ENCODE assay signal across 8 cellular contexts in the genomic region with DNA sequence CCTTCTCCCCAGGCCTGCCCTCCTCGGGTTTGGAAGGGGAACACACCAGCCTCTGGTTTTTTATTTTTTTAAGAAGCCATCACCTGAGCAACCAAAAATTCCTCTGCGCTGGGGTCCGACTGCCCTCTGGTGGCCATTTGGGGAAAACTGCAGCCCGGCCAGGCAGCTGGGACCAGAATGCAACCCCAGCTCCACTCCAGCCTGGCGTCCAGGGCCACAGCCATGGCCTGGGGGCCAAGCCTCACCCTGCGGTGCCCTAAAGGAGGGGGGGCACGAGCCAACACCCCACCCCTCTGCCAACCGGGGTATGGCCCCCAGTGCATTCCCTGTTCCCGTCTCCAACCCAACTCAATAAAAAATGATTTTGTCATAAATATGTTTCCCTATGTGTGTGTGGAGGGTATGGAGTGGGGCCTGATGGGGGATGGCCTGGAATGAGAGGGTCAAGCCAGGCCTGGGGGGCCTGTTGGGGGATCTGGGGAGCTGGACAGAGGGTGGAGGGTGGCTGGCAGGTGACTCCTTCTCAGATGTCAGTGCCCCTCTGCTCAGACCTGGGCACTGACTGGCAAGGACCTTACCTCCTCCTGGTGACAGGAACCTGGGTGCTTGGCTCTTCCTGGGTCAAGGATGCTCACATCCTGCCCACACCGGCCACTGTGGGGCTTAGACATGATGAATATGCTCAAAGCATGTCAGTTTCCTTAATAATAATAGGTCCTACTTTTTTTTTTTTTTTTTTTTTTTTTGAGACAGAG. TPM values are rescaled to one million over a fixed set of nuclear protein-coding genes. Genes with fewer than 3 reads are reported as not detected.
DNase-seq lines count a peak whose midpoint lies in the region; ATAC-seq lines count a peak whose summit lies in the region.

No MANE protein-coding gene starts in this region.

- peaks cover 0 to 1% (median 0%) of the 10 kb centered on the region in 7 donors for H3K9me3 Mint-ChIP-seq in CD4-positive, CD25-positive, alpha-beta regulatory T cell
- no peaks in the 10 kb centered on the region for H3K9me3 Mint-ChIP-seq in memory B cell

- no peaks in the 10 kb centered on the region for H3K36me3 Mint-ChIP-seq in CD4-positive, CD25-positive, alpha-beta regulatory T cell
- H3K36me3 Mint-ChIP-seq in memory B cell = no peaks in the 10 kb centered on the region

- H3K36me3 ChIP-seq in CD4-positive, CD25-positive, alpha-beta regulatory T cell (ENCODE audit: control insufficient read depth, insufficient read depth, low read length) = no peaks in the 10 kb centered on the region

- DNase-seq in CD4-positive, CD25-positive, alpha-beta regulatory T cell = peak; percentile 70 to 84 (median 77)
- peak; percentile 67 for DNase-seq in HCEC 1CT
- DNase-seq in NCI-H526 treated with DMSO at 0.1 percent for 48 hours (lab: John Stamatoyannopoulos, UW) = peak; percentile 34
- DNase-seq in activated CD4-positive, alpha-beta T cell treated with anti-CD3 and anti-CD28 coated beads, Interleukin-2, amount 50 U/mL, for 48 hours = peak; percentile 79 to 83
- DNase-seq in dermis microvascular lymphatic vessel endothelial cell (ENCODE audit: low read depth in 2 of 2) = peak; percentile 32 to 53
- peak; percentile 83 to 87 for DNase-seq in memory B cell (ENCODE audit: low spot score in 2 of 2)
- DNase-seq in stimulated activated CD8-positive, alpha-beta memory T cell treated with anti-CD3 and anti-CD28 coated beads, Interleukin-15, amount 100 ng/mL, for 48 hours (ENCODE audit: low read depth in 2 of 2) = peak; percentile 49 to 58

- ATAC-seq in CD4-positive, CD25-positive, alpha-beta regulatory T cell (ENCODE audit: low read depth in 2 of 2) = peak; percentile 26 to 29
- ATAC-seq in memory B cell (ENCODE audit: low read depth) (peak; percentile 50), GM19455 (IDR thresholded peaks at IDR 0.05; ENCODE audit: unreplicated experiment) (no peak)

- H3K4me1 ChIP-seq in CD4-positive, CD25-positive, alpha-beta regulatory T cell (ENCODE audit: control insufficient read depth, insufficient read depth, low read length, poor library complexity, severe bottlenecking) = peaks cover 25% of the 10 kb centered on the region

- no peaks in the 10 kb centered on the region for H3K9me3 ChIP-seq in CD4-positive, CD25-positive, alpha-beta regulatory T cell (ENCODE audit: control insufficient read depth in 2 of 2, low read length in 2 of 2)

- no peaks in the 10 kb centered on the region for H3K27me3 ChIP-seq in CD4-positive, CD25-positive, alpha-beta regulatory T cell (ENCODE audit: control insufficient read depth, insufficient read depth, low read length)

- H3K27ac ChIP-seq in CD4-positive, CD25-positive, alpha-beta regulatory T cell (ENCODE audit: insufficient read depth, low read length, poor library complexity, severe bottlenecking) = no peak overlapping the region

- H3K4me1 Mint-ChIP-seq in CD4-positive, CD25-positive, alpha-beta regulatory T cell = peaks cover 0 to 33% (median 18%) of the 10 kb centered on the region in 4 donors
- H3K4me1 Mint-ChIP-seq in memory B cell = peaks cover 10% of the 10 kb centered on the region

- H3K4me3 Mint-ChIP-seq in CD4-positive, CD25-positive, alpha-beta regulatory T cell = peak overlapping the region in 3 of 4 donors; percentile 3 to 66 (median 30)
- no peak overlapping the region for H3K4me3 Mint-ChIP-seq in memory B cell

- H3K27ac Mint-ChIP-seq in CD4-positive, CD25-positive, alpha-beta regulatory T cell = peak overlapping the region; percentile 12 to 46 (median 17)
- H3K27ac Mint-ChIP-seq in memory B cell = no peak overlapping the region

- peaks cover 12% of the 10 kb centered on the region for H3K27me3 Mint-ChIP-seq in CD4-positive, CD25-positive, alpha-beta regulatory T cell
- no peaks in the 10 kb centered on the region for H3K27me3 Mint-ChIP-seq in memory B cell

- H3K4me3 ChIP-seq in CD4-positive, CD25-positive, alpha-beta regulatory T cell (ENCODE audit: low read depth, low read length) = no peak overlapping the region

RNA-seq across cellular contexts. Expression of gene GPR3, which starts 3.2 kb away (rescaled TPM):
- 0.47 TPM for total RNA-seq in CD4-positive, CD25-positive, alpha-beta regulatory T cell
- polyA plus RNA-seq in CD4-positive, CD25-positive, alpha-beta regulatory T cell = under 1 TPM in 2 of 4 donors, not detected in 2; 0.07 to 0.21 TPM
- total RNA-seq in dermis microvascular lymphatic vessel endothelial cell = 0.39 and 0.51 TPM in 2 replicates

RNA-seq across cellular contexts. Expression of gene CD164L2, which starts 12.5 kb away (rescaled TPM):
- total RNA-seq in CD4-positive, CD25-positive, alpha-beta regulatory T cell = not detected
- polyA plus RNA-seq in CD4-positive, CD25-positive, alpha-beta regulatory T cell = not detected
- not detected in 2 replicates for total RNA-seq in dermis microvascular lymphatic vessel endothelial cell

RNA-seq across cellular contexts. Expression of gene FCN3, which starts 21.0 kb away (rescaled TPM):
- total RNA-seq in CD4-positive, CD25-positive, alpha-beta regulatory T cell = not detected
- not detected for polyA plus RNA-seq in CD4-positive, CD25-positive, alpha-beta regulatory T cell
- not detected in 2 replicates for total RNA-seq in dermis microvascular lymphatic vessel endothelial cell

RNA-seq across cellular contexts. Expression of gene MAP3K6, which starts 28.9 kb away (rescaled TPM):
- 4.5 TPM for total RNA-seq in CD4-positive, CD25-positive, alpha-beta regulatory T cell
- polyA plus RNA-seq in CD4-positive, CD25-positive, alpha-beta regulatory T cell = 1 to 10 TPM; 3.8 to 8.3 (median 6.2) TPM
- total RNA-seq in dermis microvascular lymphatic vessel endothelial cell = 3.3 and 4.0 TPM in 2 replicates

RNA-seq across cellular contexts. Expression of gene SYTL1, which starts 53.8 kb away (rescaled TPM):
- total RNA-seq in CD4-positive, CD25-positive, alpha-beta regulatory T cell = 191 TPM
- polyA plus RNA-seq in CD4-positive, CD25-positive, alpha-beta regulatory T cell = 100 to 1,000 TPM in 3 of 4 donors, 10 to 100 TPM in 1; 91.0 to 138 (median 120) TPM
- total RNA-seq in dermis microvascular lymphatic vessel endothelial cell = under 0.01 and 0.13 TPM in 2 replicates

Comparison
In these comparisons a context has a peak if more than half of its experiments do, and no peak if none do; other contexts are left out.
1. DNase-seq: peak in every context shown above with its lines; median percentile 85 in memory B cell; 81 in activated CD4-positive, alpha-beta T cell treated with anti-CD3 and anti-CD28 coated beads, Interleukin-2, amount 50 U/mL, for 48 hours; 77 in CD4-positive, CD25-positive, alpha-beta regulatory T cell; 67 in HCEC 1CT; 54 in stimulated activated CD8-positive, alpha-beta memory T cell treated with anti-CD3 and anti-CD28 coated beads, Interleukin-15, amount 100 ng/mL, for 48 hours; 42 in dermis microvascular lymphatic vessel endothelial cell; 34 in NCI-H526 treated with DMSO at 0.1 percent for 48 hours.